In genomic region chr5:171162602-171163001, GRCh38 we compare ENCODE assay signal across 8 cellular contexts.
A peak's percentile ranks its signal among the peaks of the same experiment; 100 is the strongest.
DNase-seq lines count a peak whose midpoint lies in the region; ATAC-seq, FAIRE-seq and TF ChIP-seq lines count a peak whose summit lies in the region.
"Had no signal": no experiment of that assay in that cellular context is flagged by ENCODE, and none has a peak within 500 bp of the region (broad histone marks: within the 10 kb centered on the region; RNA-seq: fewer than 3 reads in every experiment).

No MANE protein-coding gene starts in this region.

- H3K4me2 ChIP-seq in PC-3 (ENCODE audit: low read length) = no peak overlapping the region

- CTCF ChIA-PET in HEK293T (lab: Yijun Ruan, JAX) (interaction anchor here (0.5 kb wide), 1 partner anchor 80 kb away, joined by 6 read pairs; no protein-coding TSS in a partner anchor), PC-3 (lab: Charles Lee) (no interaction called here)

- H3K27me3 ChIP-seq in PC-3 (ENCODE audit: low read length) (no peaks in the 10 kb centered on the region), small intestine (ENCODE audit: control insufficient read depth in 2 of 2, insufficient read depth in 2 of 2, low read length in 2 of 2) (no peaks in the 10 kb centered on the region)

- no peaks in the 10 kb centered on the region for H3K36me3 Mint-ChIP-seq in activated T-helper 2 cell treated with anti-CD3 and anti-CD28 coated beads, Interferon-gamma antibody, Interleukin-2, Interleukin-4, amounts not matched to agents 10 μg/mL and 5 μg/mL and 100 μg/mL, durations not matched to agents 14 hours and 24 hours and 36 hours (ENCODE audit: low read depth)

- no TSS peak for BruUV-seq in PC-3 (replicated peaks; lab: Mats Ljungman, UMichigan)

- no peaks in the 10 kb centered on the region for H3K4me1 ChIP-seq in PC-3 (ENCODE audit: insufficient read depth, low read length)
- H3K4me1 ChIP-seq in small intestine (ENCODE audit: control insufficient read depth in 2 of 2, insufficient read depth in 1 of 2, low read depth in 1 of 2, low read length in 1 of 2) = no peaks in the 10 kb centered on the region

- peak; percentile 66 for TF ChIP-seq CTCF in GM12872 (IDR thresholded peaks at IDR 0.05; ENCODE audit: insufficient read depth, low read depth, low read length)
- TF ChIP-seq CTCF in PC-3 (conservative IDR thresholded peaks at IDR 0.05; ENCODE audit: low read depth, low read length) = peak; percentile 68

- H3K27ac ChIP-seq in PC-3 (ENCODE audit: low read length) (no peak overlapping the region), small intestine (ENCODE audit: low read depth in 1 of 2, low read length in 1 of 2) (no peak overlapping the region)

- H3K4me3 ChIP-seq in PC-3 (ENCODE audit: low read length) (no peak overlapping the region), small intestine (ENCODE audit: low read depth in 1 of 2, low read length in 2 of 2) (no peak overlapping the region)

- peaks cover 3% of the 10 kb centered on the region for H3K27me3 Mint-ChIP-seq in activated T-helper 2 cell treated with anti-CD3 and anti-CD28 coated beads, Interferon-gamma antibody, Interleukin-2, Interleukin-4, amounts not matched to agents 10 μg/mL and 5 μg/mL and 100 μg/mL, durations not matched to agents 14 hours and 24 hours and 36 hours (ENCODE audit: low read depth)

- POLR2A ChIA-PET in HEK293T (lab: Yijun Ruan, JAX) = no interaction called here
- POLR2A ChIA-PET in PC-3 (lab: Charles Lee; ENCODE audit: unreplicated experiment) = no interaction called here

- no peaks in the 10 kb centered on the region for H4K20me1 ChIP-seq in PC-3 (ENCODE audit: low read length)

- no peak overlapping the region for H3K4me3 Mint-ChIP-seq in activated T-helper 2 cell treated with anti-CD3 and anti-CD28 coated beads, Interferon-gamma antibody, Interleukin-2, Interleukin-4, amounts not matched to agents 10 μg/mL and 5 μg/mL and 100 μg/mL, durations not matched to agents 14 hours and 24 hours and 36 hours (ENCODE audit: low read depth)

- H3K9ac ChIP-seq in PC-3 (ENCODE audit: low read length) = no peak overlapping the region

- FAIRE-seq in small intestine (lab: Jason Lieb, UNC) = no peak
- FAIRE-seq: TTC549 had no signal

- no peaks in the 10 kb centered on the region for H3K9me3 ChIP-seq in PC-3 (ENCODE audit: low read length)
- H3K9me3 ChIP-seq in small intestine (ENCODE audit: control insufficient read depth, low read depth) = no peaks in the 10 kb centered on the region

- DNase-seq in HEK293T (ENCODE audit: extremely low spot score) = peak; percentile 46
- peak; percentile 46 for DNase-seq in PC-3
- peak; percentile 79 for DNase-seq in iPS-NIHi11 (ENCODE audit: low spot score)
- no peak for DNase-seq in amygdala (lab: John Stamatoyannopoulos, UW)
- no peak for DNase-seq in small intestine
- DNase-seq in activated T-helper 2 cell treated with anti-CD3 and anti-CD28 coated beads, Interferon-gamma antibody, Interleukin-2, Interleukin-4, amounts not matched to agents 10 μg/mL and 5 μg/mL and 100 μg/mL, durations not matched to agents 14 hours and 24 hours and 36 hours (ENCODE audit: low spot score) = no peak

- H3F3A ChIP-seq in PC-3 (ENCODE audit: low read length, unreplicated experiment) = no peaks in the 10 kb centered on the region

- H3K9me2 ChIP-seq in PC-3 (replicated peaks; ENCODE audit: low read length) = no peaks in the 10 kb centered on the region

- no peak overlapping the region for H2AFZ ChIP-seq in PC-3 (ENCODE audit: low read length)

- intact Hi-C loops in PC-3 (cut with micrococcal nuclease) = no loop called here
- intact Hi-C loops in activated T-helper 2 cell treated with anti-CD3 and anti-CD28 coated beads, Interferon-gamma antibody, Interleukin-2, Interleukin-4, amounts not matched to agents 10 μg/mL and 5 μg/mL and 100 μg/mL, durations not matched to agents 14 hours and 24 hours and 36 hours (cut with micrococcal nuclease) = no loop called here

- H3K9me3 Mint-ChIP-seq in activated T-helper 2 cell treated with anti-CD3 and anti-CD28 coated beads, Interferon-gamma antibody, Interleukin-2, Interleukin-4, amounts not matched to agents 10 μg/mL and 5 μg/mL and 100 μg/mL, durations not matched to agents 14 hours and 24 hours and 36 hours = no peaks in the 10 kb centered on the region

- no peaks in the 10 kb centered on the region for H3K79me2 ChIP-seq in PC-3 (ENCODE audit: low read length)

- 83 to 90% (median 84%) methylated on average over 1 of the region's 1 CpG for WGBS in small intestine, 3 donors

- no peak overlapping the region for H3K27ac Mint-ChIP-seq in activated T-helper 2 cell treated with anti-CD3 and anti-CD28 coated beads, Interferon-gamma antibody, Interleukin-2, Interleukin-4, amounts not matched to agents 10 μg/mL and 5 μg/mL and 100 μg/mL, durations not matched to agents 14 hours and 24 hours and 36 hours

- no peaks in the 10 kb centered on the region for H3K36me3 ChIP-seq in PC-3 (ENCODE audit: low read depth, low read length)
- H3K36me3 ChIP-seq in small intestine (ENCODE audit: control insufficient read depth in 2 of 2, insufficient read depth in 2 of 2, low read length in 2 of 2) = no peaks in the 10 kb centered on the region

- ATAC-seq in PC-3 = peak; percentile 82; the same call in 1 of the 2 replicates

- H3K4me1 Mint-ChIP-seq in activated T-helper 2 cell treated with anti-CD3 and anti-CD28 coated beads, Interferon-gamma antibody, Interleukin-2, Interleukin-4, amounts not matched to agents 10 μg/mL and 5 μg/mL and 100 μg/mL, durations not matched to agents 14 hours and 24 hours and 36 hours (ENCODE audit: low read depth) = no peaks in the 10 kb centered on the region

TF ChIP-seq in HEK293T, 16 proteins besides CTCF, POLR2A, EP300 and RAD21:
- no peak for TF ChIP-seq ZNF384 (IDR thresholded peaks at IDR 0.05)
- no peak for TF ChIP-seq FOXK2 (IDR thresholded peaks at IDR 0.05)
- no peak for TF ChIP-seq NFRKB (IDR thresholded peaks at IDR 0.05)
- no peak for TF ChIP-seq PKNOX1 (IDR thresholded peaks at IDR 0.05)
- no peak for TF ChIP-seq HDGF (IDR thresholded peaks at IDR 0.05; ENCODE audit: borderline replicate concordance)
- no peak for TF ChIP-seq FOXM1 (IDR thresholded peaks at IDR 0.05; ENCODE audit: borderline replicate concordance)
- no peak for TF ChIP-seq LEF1 (IDR thresholded peaks at IDR 0.05; ENCODE audit: borderline replicate concordance)
- no peak for TF ChIP-seq FOXA1 (IDR thresholded peaks at IDR 0.05)
- no peak for TF ChIP-seq L3MBTL2 (conservative IDR thresholded peaks at IDR 0.05)
- no peak for TF ChIP-seq SP1 (IDR thresholded peaks at IDR 0.05)
- TF ChIP-seq ARNT (IDR thresholded peaks at IDR 0.05) = no peak
- no peak for TF ChIP-seq BHLHE40 (IDR thresholded peaks at IDR 0.05; ENCODE audit: borderline replicate concordance)
- no peak for TF ChIP-seq SUZ12 (IDR thresholded peaks at IDR 0.05)
- TF ChIP-seq TARDBP (IDR thresholded peaks at IDR 0.05) = no peak
- no peak for TF ChIP-seq CTBP1 (IDR thresholded peaks at IDR 0.05; ENCODE audit: borderline replicate concordance)
- TF ChIP-seq ELF4 (IDR thresholded peaks at IDR 0.05) = no peak
TF ChIP-seq in HEK293T: peak in this region for 0.

Comparison
In these comparisons a context has a peak if more than half of its experiments do, and no peak if none do; other contexts are left out.
1. DNase-seq: peak in HEK293T (single experiment), PC-3 (single experiment) and iPS-NIHi11 (single experiment); none in amygdala (0 of 56), small intestine (single experiment) and activated T-helper 2 cell treated with anti-CD3 and anti-CD28 coated beads, Interferon-gamma antibody, Interleukin-2, Interleukin-4, amounts not matched to agents 10 μg/mL and 5 μg/mL and 100 μg/mL, durations not matched to agents 14 hours and 24 hours and 36 hours (single experiment).